Comparison of ENCODE assay signal across 8 cellular contexts in genomic region chr17:2041561-2042354, GRCh38. TPM values are rescaled to one million over a fixed set of nuclear protein-coding genes. Genes with fewer than 3 reads are reported as not detected.
DNase-seq lines count a peak whose midpoint lies in the region; ATAC-seq and TF ChIP-seq lines count a peak whose summit lies in the region.

OVCA2 (plus strand) TSS chr17:2042022; CDS start chr17:2042048, 26 bp downstream.

- H3K36me3 ChIP-seq in adipocyte (ENCODE audit: control insufficient read depth, insufficient read depth, low read length, severe bottlenecking) (peaks cover 22% of the 10 kb centered on the region), upper lobe of right lung (peaks cover 45% of the 10 kb centered on the region)

- H3K27me3 ChIP-seq in adipocyte (replicated peaks; ENCODE audit: control insufficient read depth, insufficient read depth, low read length) = no peaks in the 10 kb centered on the region
- no peaks in the 10 kb centered on the region for H3K27me3 ChIP-seq in upper lobe of right lung

- H3K9ac ChIP-seq in adipocyte (ENCODE audit: low read length) = peak within 1 kb of the TSS; percentile 93

- TF ChIP-seq CTCF in GM12872 (IDR thresholded peaks at IDR 0.05; ENCODE audit: insufficient read depth, low read depth, low read length) (peak; percentile 44; the same call in 1 of the 3 replicates), upper lobe of right lung (IDR thresholded peaks at IDR 0.05) (peak; percentile 51)

- H3K27ac ChIP-seq in upper lobe of right lung = peak within 1 kb of the TSS; percentile 94

- DNase-seq in NCI-H128 (lab: John Stamatoyannopoulos, UW; ENCODE audit: unreplicated experiment) = peak; percentile 91
- DNase-seq in T follicular helper cell (ENCODE audit: low read depth) = peak; percentile 97
- DNase-seq in adipocyte (ENCODE audit: low read depth) = peak; percentile 99
- peak; percentile 97 for DNase-seq in cardiac septum (ENCODE audit: low spot score)
- peak; percentile 98 for DNase-seq in posterior vena cava (ENCODE audit: low spot score)
- DNase-seq in upper lobe of right lung = peak; percentile 97

- H3K9me3 ChIP-seq in adipocyte (ENCODE audit: control insufficient read depth, low read length) (no peaks in the 10 kb centered on the region), upper lobe of right lung (no peaks in the 10 kb centered on the region)

- H3K4me3 ChIP-seq in adipocyte (ENCODE audit: low read length) = peak within 1 kb of the TSS; percentile 88
- peak within 1 kb of the TSS; percentile 80 for H3K4me3 ChIP-seq in upper lobe of right lung

- H3K4me1 ChIP-seq in adipocyte (ENCODE audit: control insufficient read depth, insufficient read depth, low read length) (peaks cover 37% of the 10 kb centered on the region), upper lobe of right lung (peaks cover 13% of the 10 kb centered on the region)

- intact Hi-C loops in cardiac septum (cut with DNase I) = loop anchor here (5.0 kb wide), 1 partner anchor 319 kb away; the partner anchor contains the start of gene WDR81
- intact Hi-C loops in posterior vena cava (cut with DNase I) = no loop called here
- intact Hi-C loops in upper lobe of right lung (cut with DNase I) = no loop called here

- peak; percentile 93 for ATAC-seq in HG02642 (IDR thresholded peaks at IDR 0.05; ENCODE audit: poor library complexity, unreplicated experiment)
- ATAC-seq in upper lobe of right lung = peak; percentile 97

RNA-seq across cellular contexts. Expression of gene OVCA2, which starts in this region (rescaled TPM):
- total RNA-seq in cardiac septum (19.8 TPM), posterior vena cava (10 to 100 TPM; 17.4 to 21.2 TPM), upper lobe of right lung (21.4 TPM)

Comparison
In these comparisons a context has a peak if more than half of its experiments do, and no peak if none do; other contexts are left out.
1. Peak in every context shown above with its lines: DNase-seq, ATAC-seq, H3K4me3 ChIP-seq and H3K27ac ChIP-seq.